19 cellular contexts compared by ENCODE assay signal in genomic region chr11:99419991-99420390, GRCh38.
A peak's percentile ranks its signal among the peaks of the same experiment; 100 is the strongest.
DNase-seq lines count a peak whose midpoint lies in the region; FAIRE-seq and TF ChIP-seq lines count a peak whose summit lies in the region.
"Had no signal": no experiment of that assay in that cellular context is flagged by ENCODE, and none has a peak within 500 bp of the region (broad histone marks: within the 10 kb centered on the region; RNA-seq: fewer than 3 reads in every experiment).

No MANE protein-coding gene starts in this region.

- H3K36me3 Mint-ChIP-seq in astrocyte (ENCODE audit: low read depth, unreplicated experiment), result peaks cover 2% of the 10 kb centered on the region
- H3K36me3 Mint-ChIP-seq: CD8-positive, alpha-beta memory T cell; IgD-negative memory B cell had no signal

- no peak overlapping the region for H2AFZ ChIP-seq in astrocyte (ENCODE audit: low read depth, low read length)

- FAIRE-seq in astrocyte (lab: Jason Lieb, UNC), result no peak
- FAIRE-seq: GM12878 had no signal

- H4K20me1 ChIP-seq in astrocyte (ENCODE audit: insufficient read depth, low read length), result no peaks in the 10 kb centered on the region
- H4K20me1 ChIP-seq: BLaER1 treated with 17β-estradiol and CSF1 and Interleukin-3, amounts not matched to agents 10 nM and 100 nM had no signal

- H3K36me3 ChIP-seq in HUES6 (ENCODE audit: control insufficient read depth, insufficient read depth, low read length), result no peaks in the 10 kb centered on the region
- no peaks in the 10 kb centered on the region for H3K36me3 ChIP-seq in astrocyte (ENCODE audit: insufficient read depth, low read length)
- no peaks in the 10 kb centered on the region for H3K36me3 ChIP-seq in iPS-20b (ENCODE audit: insufficient read depth, low read depth, low read length)
- H3K36me3 ChIP-seq in adrenal gland (replicated peaks in 1 of 2), result no peaks in the 10 kb centered on the region
- H3K36me3 ChIP-seq: BLaER1 treated with 17β-estradiol and CSF1 and Interleukin-3, amounts not matched to agents 10 nM and 100 nM had no signal

- H3K27ac ChIP-seq in HUES6 (ENCODE audit: low read depth, low read length) (peak overlapping the region; percentile 81; the same call in 1 of the 2 replicates), astrocyte (ENCODE audit: low read depth, low read length) (no peak overlapping the region), iPS-20b (ENCODE audit: low read length) (peak overlapping the region; percentile 23), adrenal gland (no peak overlapping the region)
- H3K27ac ChIP-seq: BLaER1 treated with 17β-estradiol and CSF1 and Interleukin-3, amounts not matched to agents 10 nM and 100 nM; SK-N-MC had no signal

- H3K9me3 ChIP-seq in HUES6 (ENCODE audit: control insufficient read depth, insufficient read depth, low read depth, low read length) (no peaks in the 10 kb centered on the region), astrocyte (ENCODE audit: insufficient read depth, low read depth, low read length) (peaks cover 3% of the 10 kb centered on the region), iPS-20b (ENCODE audit: insufficient read depth, low read depth, low read length) (no peaks in the 10 kb centered on the region), adrenal gland (replicated peaks in 1 of 3) (no peaks in the 10 kb centered on the region)

- no peaks in the 10 kb centered on the region for H3K9me3 Mint-ChIP-seq in astrocyte (ENCODE audit: unreplicated experiment)

- peak; percentile 8 for DNase-seq in EL
- peak; percentile 14 for DNase-seq in astrocyte (ENCODE audit: low read depth)
- no peak for DNase-seq in adrenal gland
- DNase-seq in NCI-H446 treated with DMSO at 0.1 percent for 48 hours (lab: John Stamatoyannopoulos, UW), result no peak
- DNase-seq in ecto neural progenitor cell (ENCODE audit: low spot score), result no peak
- DNase-seq in NCI-H526 treated with DMSO at 0.1 percent for 48 hours (lab: John Stamatoyannopoulos, UW), result no peak
- DNase-seq: CD8-positive, alpha-beta memory T cell; DMS79 treated with DMSO at 0.1 percent for 48 hours; GDM1; Kasumi-1; NCI-H1105 treated with DMSO at 0.1 percent for 48 hours; NCI-H187; NCI-H345 had no signal

- H3K4me3 Mint-ChIP-seq in astrocyte (ENCODE audit: unreplicated experiment), result no peak overlapping the region
- H3K4me3 Mint-ChIP-seq: CD8-positive, alpha-beta memory T cell; IgD-negative memory B cell had no signal

- WGBS in adrenal gland, 4 donors, result 62 to 70% (median 67%) methylated on average over 4 of the region's 4 CpGs

- peaks cover 44% of the 10 kb centered on the region for H3K4me1 Mint-ChIP-seq in astrocyte (ENCODE audit: low read depth, unreplicated experiment)
- H3K4me1 Mint-ChIP-seq: CD8-positive, alpha-beta memory T cell; IgD-negative memory B cell had no signal

- H3K79me2 ChIP-seq in astrocyte (ENCODE audit: insufficient read depth, low read length), result no peaks in the 10 kb centered on the region

- H3K9ac ChIP-seq in HUES6 (ENCODE audit: low read length) (no peak overlapping the region), astrocyte (ENCODE audit: low read length) (no peak overlapping the region), iPS-20b (ENCODE audit: low read depth, low read length) (peak overlapping the region; percentile 24; the same call in 1 of the 2 replicates)
- H3K9ac ChIP-seq: BLaER1 treated with 17β-estradiol and CSF1 and Interleukin-3, amounts not matched to agents 10 nM and 100 nM had no signal

- no peak for TF ChIP-seq POLR2A in adrenal gland (IDR thresholded peaks at IDR 0.05)

- intact Hi-C loops in adrenal gland (cut with DNase I), result no loop called here

- H3K4me1 ChIP-seq in HUES6 (ENCODE audit: control insufficient read depth, insufficient read depth, low read length), result peaks cover 72% of the 10 kb centered on the region
- H3K4me1 ChIP-seq in astrocyte (ENCODE audit: insufficient read depth, low read length), result no peaks in the 10 kb centered on the region
- H3K4me1 ChIP-seq in iPS-20b (ENCODE audit: insufficient read depth, low read length), result peaks cover 62% of the 10 kb centered on the region
- no peaks in the 10 kb centered on the region for H3K4me1 ChIP-seq in adrenal gland (replicated peaks in 1 of 2)
- H3K4me1 ChIP-seq: BLaER1 treated with 17β-estradiol and CSF1 and Interleukin-3, amounts not matched to agents 10 nM and 100 nM had no signal

- H3K27me3 ChIP-seq in HUES6 (ENCODE audit: control insufficient read depth, insufficient read depth, low read length) (no peaks in the 10 kb centered on the region; the same call in 1 of the 2 replicates), astrocyte (ENCODE audit: insufficient read depth, low read length) (no peaks in the 10 kb centered on the region), iPS-20b (ENCODE audit: insufficient read depth, low read length) (peaks cover 4% of the 10 kb centered on the region; the same call in 1 of the 2 replicates), adrenal gland (no peaks in the 10 kb centered on the region)
- H3K27me3 ChIP-seq: BLaER1 treated with 17β-estradiol and CSF1 and Interleukin-3, amounts not matched to agents 10 nM and 100 nM had no signal

- peak overlapping the region; percentile 21 for H3K4me2 ChIP-seq in astrocyte (ENCODE audit: low read length)
- H3K4me2 ChIP-seq: BLaER1 treated with 17β-estradiol and CSF1 and Interleukin-3, amounts not matched to agents 10 nM and 100 nM had no signal

- H3K27ac Mint-ChIP-seq in astrocyte (ENCODE audit: unreplicated experiment), result no peak overlapping the region
- H3K27ac Mint-ChIP-seq: CD8-positive, alpha-beta memory T cell; IgD-negative memory B cell had no signal

- TF ChIP-seq CTCF in astrocyte (IDR thresholded peaks at IDR 0.05; ENCODE audit: insufficient read depth, low read depth, low read length), result no peak
- TF ChIP-seq CTCF in adrenal gland (IDR thresholded peaks at IDR 0.05), result no peak

- no peaks in the 10 kb centered on the region for H3K27me3 Mint-ChIP-seq in astrocyte (ENCODE audit: low read depth, unreplicated experiment)
- H3K27me3 Mint-ChIP-seq: CD8-positive, alpha-beta memory T cell; IgD-negative memory B cell had no signal

- H3K4me3 ChIP-seq in HUES6 (ENCODE audit: low read depth, low read length) (no peak overlapping the region), astrocyte (ENCODE audit: insufficient read depth, low read depth, low read length) (no peak overlapping the region), iPS-20b (ENCODE audit: low read length) (0 out of 2 replicates have a peak overlapping the region, but pooled peaks have one; percentile 55), adrenal gland (no peak overlapping the region)
- H3K4me3 ChIP-seq: BLaER1 treated with 17β-estradiol and CSF1 and Interleukin-3, amounts not matched to agents 10 nM and 100 nM; GM12878; SK-N-MC had no signal

Comparison
In these comparisons a context has a peak if more than half of its experiments do, and no peak if none do; other contexts are left out.
1. DNase-seq: peak in EL (single experiment) and astrocyte (single experiment); none in adrenal gland (0 of 7), NCI-H446 treated with DMSO at 0.1 percent for 48 hours (single experiment), ecto neural progenitor cell (single experiment) and NCI-H526 treated with DMSO at 0.1 percent for 48 hours (single experiment).
2. H3K27ac ChIP-seq: peak in HUES6 (single experiment) and iPS-20b (single experiment); none in astrocyte (single experiment) and adrenal gland (0 of 5).